ENCODE assay signal across 1 cellular context in the genomic region with DNA sequence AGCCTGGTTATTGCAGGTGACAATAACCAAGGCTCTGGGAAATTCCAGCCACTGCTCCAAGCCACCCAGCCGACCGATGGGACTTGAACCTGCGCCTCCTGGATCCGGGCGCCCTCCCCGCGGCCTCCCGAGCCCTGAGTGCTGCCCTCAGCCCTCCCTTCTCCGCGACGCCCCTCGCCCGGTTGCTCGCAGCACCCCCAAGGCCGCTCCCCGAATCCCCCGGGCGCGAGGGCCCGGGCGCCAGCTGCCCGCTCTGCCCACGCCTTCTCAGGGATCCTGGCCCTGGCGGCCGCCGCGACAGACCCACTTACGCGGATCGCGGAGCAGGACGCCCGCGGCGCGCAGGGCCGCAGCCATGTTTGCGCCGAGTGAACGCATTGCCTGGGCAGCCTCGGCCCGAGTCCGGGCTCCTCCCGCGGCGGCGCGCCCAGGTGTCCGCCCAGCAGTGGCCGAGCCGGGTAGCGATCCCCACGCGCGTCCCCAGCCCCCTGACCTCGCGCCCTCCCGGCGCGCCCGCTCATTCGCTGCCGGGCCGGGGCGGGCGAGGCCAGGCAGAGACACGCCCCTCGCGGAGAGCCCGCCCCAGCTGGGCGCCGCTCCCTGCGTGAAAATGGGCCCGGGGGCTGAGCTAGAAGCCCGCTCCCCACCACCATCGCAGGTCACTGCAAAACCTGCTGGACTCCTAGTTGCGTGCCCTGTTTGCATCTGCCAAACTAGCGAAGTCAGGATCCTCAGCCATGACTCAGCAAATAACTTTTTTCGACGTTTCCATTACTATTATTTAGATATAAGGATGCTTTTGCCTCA.
TF ChIP-seq lines count a peak whose summit lies in the region.

A gene with protein sequence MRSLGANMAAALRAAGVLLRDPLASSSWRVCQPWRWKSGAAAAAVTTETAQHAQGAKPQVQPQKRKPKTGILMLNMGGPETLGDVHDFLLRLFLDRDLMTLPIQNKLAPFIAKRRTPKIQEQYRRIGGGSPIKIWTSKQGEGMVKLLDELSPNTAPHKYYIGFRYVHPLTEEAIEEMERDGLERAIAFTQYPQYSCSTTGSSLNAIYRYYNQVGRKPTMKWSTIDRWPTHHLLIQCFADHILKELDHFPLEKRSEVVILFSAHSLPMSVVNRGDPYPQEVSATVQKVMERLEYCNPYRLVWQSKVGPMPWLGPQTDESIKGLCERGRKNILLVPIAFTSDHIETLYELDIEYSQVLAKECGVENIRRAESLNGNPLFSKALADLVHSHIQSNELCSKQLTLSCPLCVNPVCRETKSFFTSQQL (minus strand): TSS at position 460 of the 807 bp plus-strand sequence. CDS start 82 bp downstream, at position 378.

TF ChIP-seq in HEK293, 187 proteins besides CTCF, POLR2A, EP300 and RAD21 (continued from another document):
- TF ChIP-seq ZBTB10 (tag by site-specific recombination; IDR thresholded peaks at IDR 0.05) (peak; percentile 37; the same call in 1 of the 2 replicates), GLIS2 (tag by site-specific recombination; IDR thresholded peaks at IDR 0.05) (peak; percentile 29; the same call in 1 of the 2 replicates), ZNF600 (tag by site-specific recombination; IDR thresholded peaks at IDR 0.05) (0 out of 2 replicates have a peak, but pooled peaks have one; percentile 23), ZFHX2 (tag by site-specific recombination; conservative IDR thresholded peaks at IDR 0.05) (peak; percentile 70), ZNF623 (tag by site-specific recombination; IDR thresholded peaks at IDR 0.05) (no peak), ZNF704 (tag by site-specific recombination; IDR thresholded peaks at IDR 0.05) (no peak), ZNF785 (tag by site-specific recombination; IDR thresholded peaks at IDR 0.05) (0 out of 2 replicates have a peak, but pooled peaks have one; percentile 41), ZBTB20 (tag by site-specific recombination; IDR thresholded peaks at IDR 0.05) (no peak), ZNF660 (tag by site-specific recombination; IDR thresholded peaks at IDR 0.05) (no peak)
- TF ChIP-seq, protein P1, sequence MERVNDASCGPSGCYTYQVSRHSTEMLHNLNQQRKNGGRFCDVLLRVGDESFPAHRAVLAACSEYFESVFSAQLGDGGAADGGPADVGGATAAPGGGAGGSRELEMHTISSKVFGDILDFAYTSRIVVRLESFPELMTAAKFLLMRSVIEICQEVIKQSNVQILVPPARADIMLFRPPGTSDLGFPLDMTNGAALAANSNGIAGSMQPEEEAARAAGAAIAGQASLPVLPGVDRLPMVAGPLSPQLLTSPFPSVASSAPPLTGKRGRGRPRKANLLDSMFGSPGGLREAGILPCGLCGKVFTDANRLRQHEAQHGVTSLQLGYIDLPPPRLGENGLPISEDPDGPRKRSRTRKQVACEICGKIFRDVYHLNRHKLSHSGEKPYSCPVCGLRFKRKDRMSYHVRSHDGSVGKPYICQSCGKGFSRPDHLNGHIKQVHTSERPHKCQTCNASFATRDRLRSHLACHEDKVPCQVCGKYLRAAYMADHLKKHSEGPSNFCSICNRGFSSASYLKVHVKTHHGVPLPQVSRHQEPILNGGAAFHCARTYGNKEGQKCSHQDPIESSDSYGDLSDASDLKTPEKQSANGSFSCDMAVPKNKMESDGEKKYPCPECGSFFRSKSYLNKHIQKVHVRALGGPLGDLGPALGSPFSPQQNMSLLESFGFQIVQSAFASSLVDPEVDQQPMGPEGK (tag by site-specific recombination; IDR thresholded peaks at IDR 0.05): peak; percentile 60; the same call in 1 of the 2 replicates
